In genomic region chr21:37704751-37705150, GRCh38 we compare ENCODE assay signal across 18 cellular contexts.
"Had no signal": no experiment of that assay in that cellular context is flagged by ENCODE, and none has a peak within 500 bp of the region (broad histone marks: within the 10 kb centered on the region; RNA-seq: fewer than 3 reads in every experiment).

No MANE protein-coding gene starts in this region.

- H3K36me3 ChIP-seq: lower lobe of right lung, neutrophil, pancreas, sigmoid colon, upper lobe of right lung had no signal

- H3K4me3 ChIP-seq: lower lobe of right lung, pancreas, sigmoid colon, testis, upper lobe of right lung had no signal

- H3K9me3 ChIP-seq: lower lobe of right lung, neutrophil, pancreas, sigmoid colon, testis, upper lobe of right lung had no signal

- H3K27ac ChIP-seq: lower lobe of right lung, neutrophil, pancreas, sigmoid colon, testis, upper lobe of right lung had no signal

- ATAC-seq: activated CD8-positive, alpha-beta T cell treated with anti-CD3 and anti-CD28 coated beads, Interleukin-2, amount 10 ng/mL, durations not matched to agents 7 days and 5 days; activated naive CD8-positive, alpha-beta T cell treated with anti-CD3 and anti-CD28 coated beads, Interleukin-2, amount 50 U/mL, for 24 hours; effector memory CD8-positive, alpha-beta T cell; left cardiac atrium; lower lobe of right lung; natural killer cell treated with Interleukin-12 subunit alpha and Interleukin-12 subunit beta and Interleukin-15 and Interleukin-18, amount 100 ng/mL, for 72 hours; pancreas; stimulated activated effector memory CD8-positive, alpha-beta T cell treated with anti-CD3 and anti-CD28 coated beads, Interleukin-12 subunit alpha, Interleukin-12 subunit beta, amount 100 ng/mL, for 72 hours; upper lobe of right lung had no signal

- H3K4me1 ChIP-seq: lower lobe of right lung, pancreas, sigmoid colon, testis, upper lobe of right lung had no signal

- DNase-seq: activated CD4-positive, alpha-beta T cell treated with anti-CD3 and anti-CD28 coated beads, Interleukin-2, amount 10 ng/mL, durations not matched to agents 7 days and 5 days; activated CD8-positive, alpha-beta T cell treated with anti-CD3 and anti-CD28 coated beads, Interleukin-2, amount 10 ng/mL, durations not matched to agents 7 days and 5 days; activated naive CD4-positive, alpha-beta T cell treated with anti-CD3 and anti-CD28 coated beads, Interleukin-2, amount 10 ng/mL, durations not matched to agents 7 days and 5 days; activated naive CD8-positive, alpha-beta T cell treated with anti-CD3 and anti-CD28 coated beads, Interleukin-2, amount 50 U/mL, for 24 hours; activated T-cell treated with anti-CD3 and anti-CD28 coated beads, Interleukin-2, amount 50 U/mL, for 24 hours; anterior cingulate cortex; caudate nucleus; effector memory CD8-positive, alpha-beta T cell; left cardiac atrium; lower lobe of right lung; pancreas; sigmoid colon; stimulated activated CD4-positive, alpha-beta T cell treated with anti-CD3 and anti-CD28 coated beads, Interleukin-4, amount 100 ng/mL, for 24 hours; testis; upper lobe of right lung had no signal

- H3K27me3 ChIP-seq: pancreas, sigmoid colon, testis, upper lobe of right lung had no signal
